3 cellular contexts compared by ENCODE assay signal in the genomic region with DNA sequence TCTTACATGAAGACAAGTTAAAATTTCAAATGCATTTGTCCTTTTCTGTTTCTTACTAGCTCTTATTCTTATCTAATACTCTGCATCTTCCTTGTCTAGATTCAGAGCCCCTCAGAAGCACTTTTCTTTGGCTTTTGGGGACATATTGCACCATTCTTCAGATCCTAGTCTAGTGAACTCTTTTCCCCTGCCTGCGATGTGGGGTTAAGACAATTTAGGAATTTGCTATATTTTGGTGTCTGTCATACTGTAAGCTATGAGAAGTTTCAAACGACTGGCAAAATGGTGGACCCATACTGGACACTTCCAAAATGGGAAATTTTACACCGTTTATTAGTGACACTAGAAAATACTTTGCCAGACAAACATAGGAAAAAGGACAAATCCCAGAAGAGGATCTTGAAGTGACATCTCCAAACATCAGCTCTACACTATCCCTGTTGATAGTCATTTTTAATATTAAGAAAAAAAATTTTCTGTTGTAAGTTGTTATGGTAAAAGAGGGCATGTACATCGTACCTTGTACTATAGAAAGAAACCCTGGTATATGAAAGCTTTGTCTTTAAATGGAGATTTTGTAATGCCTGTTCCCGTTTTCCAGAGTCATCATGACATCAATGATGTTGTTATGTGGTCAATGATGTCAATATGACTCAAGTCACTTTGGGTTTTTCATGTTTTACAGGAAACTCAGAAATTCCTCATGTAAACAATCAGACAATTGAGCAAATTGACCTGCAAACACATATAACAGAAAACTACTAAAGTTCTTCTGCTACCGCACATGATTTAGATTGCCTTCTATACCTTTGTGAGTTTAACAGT.
TF ChIP-seq lines count a peak whose summit lies in the region.

No MANE protein-coding gene starts in this region.

TF ChIP-seq in IMR-90, 13 proteins besides CTCF, POLR2A, EP300 and RAD21:
- TF ChIP-seq, protein P1, sequence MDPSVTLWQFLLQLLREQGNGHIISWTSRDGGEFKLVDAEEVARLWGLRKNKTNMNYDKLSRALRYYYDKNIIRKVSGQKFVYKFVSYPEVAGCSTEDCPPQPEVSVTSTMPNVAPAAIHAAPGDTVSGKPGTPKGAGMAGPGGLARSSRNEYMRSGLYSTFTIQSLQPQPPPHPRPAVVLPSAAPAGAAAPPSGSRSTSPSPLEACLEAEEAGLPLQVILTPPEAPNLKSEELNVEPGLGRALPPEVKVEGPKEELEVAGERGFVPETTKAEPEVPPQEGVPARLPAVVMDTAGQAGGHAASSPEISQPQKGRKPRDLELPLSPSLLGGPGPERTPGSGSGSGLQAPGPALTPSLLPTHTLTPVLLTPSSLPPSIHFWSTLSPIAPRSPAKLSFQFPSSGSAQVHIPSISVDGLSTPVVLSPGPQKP (IDR thresholded peaks at IDR 0.05; ENCODE audit: borderline replicate concordance, low read depth, low read length): no peak
- TF ChIP-seq MAZ (IDR thresholded peaks at IDR 0.05; ENCODE audit: borderline replicate concordance, low read depth, low read length) (no peak), NFE2L2 (IDR thresholded peaks at IDR 0.05; ENCODE audit: low read depth, low read length) (peak; percentile 98), SMC3 (IDR thresholded peaks at IDR 0.05; ENCODE audit: low read depth, low read length) (no peak), RCOR1 (IDR thresholded peaks at IDR 0.05; ENCODE audit: insufficient replicate concordance, low read length) (no peak), BHLHE40 (IDR thresholded peaks at IDR 0.05; ENCODE audit: low read depth, low read length) (no peak), CHD1 (IDR thresholded peaks at IDR 0.05; ENCODE audit: low read depth, low read length) (no peak), RFX5 (IDR thresholded peaks at IDR 0.05; ENCODE audit: low read depth, low read length) (no peak), CEBPB (IDR thresholded peaks at IDR 0.05; ENCODE audit: low read depth, low read length) (peak; percentile 84), FOS (IDR thresholded peaks at IDR 0.05; ENCODE audit: low read depth, low read length) (peak; percentile 81), MXI1 (IDR thresholded peaks at IDR 0.05; ENCODE audit: borderline replicate concordance, low read depth, low read length) (no peak), MAFK (IDR thresholded peaks at IDR 0.05; ENCODE audit: low read depth, low read length) (peak; percentile 71)
- TF ChIP-seq, protein P2, sequence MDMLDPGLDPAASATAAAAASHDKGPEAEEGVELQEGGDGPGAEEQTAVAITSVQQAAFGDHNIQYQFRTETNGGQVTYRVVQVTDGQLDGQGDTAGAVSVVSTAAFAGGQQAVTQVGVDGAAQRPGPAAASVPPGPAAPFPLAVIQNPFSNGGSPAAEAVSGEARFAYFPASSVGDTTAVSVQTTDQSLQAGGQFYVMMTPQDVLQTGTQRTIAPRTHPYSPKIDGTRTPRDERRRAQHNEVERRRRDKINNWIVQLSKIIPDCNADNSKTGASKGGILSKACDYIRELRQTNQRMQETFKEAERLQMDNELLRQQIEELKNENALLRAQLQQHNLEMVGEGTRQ (IDR thresholded peaks at IDR 0.05; ENCODE audit: low read depth, low read length): no peak

TF ChIP-seq in K562, 482 proteins besides CTCF, POLR2A, EP300 and RAD21 (continues in another document):
- TF ChIP-seq ZBTB1 (CRISPR knock-in tag; IDR thresholded peaks at IDR 0.05; ENCODE audit: borderline replicate concordance, low read depth) (no peak), MAFG (tag; conservative IDR thresholded peaks at IDR 0.05) (peak; percentile 55), ZNF316 (IDR thresholded peaks at IDR 0.05) (no peak), LCOR (CRISPR knock-in tag; IDR thresholded peaks at IDR 0.05) (no peak), TAF7 (tag; IDR thresholded peaks at IDR 0.05) (no peak), TRIM28 (IDR thresholded peaks at IDR 0.05) (no peak), FOXM1 (IDR thresholded peaks at IDR 0.05; ENCODE audit: low read depth) (no peak), FOXM1 (CRISPR knock-in tag; IDR thresholded peaks at IDR 0.05; ENCODE audit: low read depth) (no peak), CREM (IDR thresholded peaks at IDR 0.05; ENCODE audit: low read depth) (peak; percentile 61), FIP1L1 (IDR thresholded peaks at IDR 0.05; ENCODE audit: low read depth, low read length, poor library complexity, severe bottlenecking) (no peak), HIVEP1 (CRISPR knock-in tag; IDR thresholded peaks at IDR 0.05) (no peak), KAT2B (IDR thresholded peaks at IDR 0.05; ENCODE audit: low read depth, low read length) (no peak)
- TF ChIP-seq, protein P3, sequence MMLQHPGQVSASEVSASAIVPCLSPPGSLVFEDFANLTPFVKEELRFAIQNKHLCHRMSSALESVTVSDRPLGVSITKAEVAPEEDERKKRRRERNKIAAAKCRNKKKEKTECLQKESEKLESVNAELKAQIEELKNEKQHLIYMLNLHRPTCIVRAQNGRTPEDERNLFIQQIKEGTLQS (IDR thresholded peaks at IDR 0.05): peak; percentile 32; the same call in 1 of the 2 replicates
- TF ChIP-seq, protein P3 (CRISPR knock-in tag; conservative IDR thresholded peaks at IDR 0.05): no peak
- TF ChIP-seq, protein P4, sequence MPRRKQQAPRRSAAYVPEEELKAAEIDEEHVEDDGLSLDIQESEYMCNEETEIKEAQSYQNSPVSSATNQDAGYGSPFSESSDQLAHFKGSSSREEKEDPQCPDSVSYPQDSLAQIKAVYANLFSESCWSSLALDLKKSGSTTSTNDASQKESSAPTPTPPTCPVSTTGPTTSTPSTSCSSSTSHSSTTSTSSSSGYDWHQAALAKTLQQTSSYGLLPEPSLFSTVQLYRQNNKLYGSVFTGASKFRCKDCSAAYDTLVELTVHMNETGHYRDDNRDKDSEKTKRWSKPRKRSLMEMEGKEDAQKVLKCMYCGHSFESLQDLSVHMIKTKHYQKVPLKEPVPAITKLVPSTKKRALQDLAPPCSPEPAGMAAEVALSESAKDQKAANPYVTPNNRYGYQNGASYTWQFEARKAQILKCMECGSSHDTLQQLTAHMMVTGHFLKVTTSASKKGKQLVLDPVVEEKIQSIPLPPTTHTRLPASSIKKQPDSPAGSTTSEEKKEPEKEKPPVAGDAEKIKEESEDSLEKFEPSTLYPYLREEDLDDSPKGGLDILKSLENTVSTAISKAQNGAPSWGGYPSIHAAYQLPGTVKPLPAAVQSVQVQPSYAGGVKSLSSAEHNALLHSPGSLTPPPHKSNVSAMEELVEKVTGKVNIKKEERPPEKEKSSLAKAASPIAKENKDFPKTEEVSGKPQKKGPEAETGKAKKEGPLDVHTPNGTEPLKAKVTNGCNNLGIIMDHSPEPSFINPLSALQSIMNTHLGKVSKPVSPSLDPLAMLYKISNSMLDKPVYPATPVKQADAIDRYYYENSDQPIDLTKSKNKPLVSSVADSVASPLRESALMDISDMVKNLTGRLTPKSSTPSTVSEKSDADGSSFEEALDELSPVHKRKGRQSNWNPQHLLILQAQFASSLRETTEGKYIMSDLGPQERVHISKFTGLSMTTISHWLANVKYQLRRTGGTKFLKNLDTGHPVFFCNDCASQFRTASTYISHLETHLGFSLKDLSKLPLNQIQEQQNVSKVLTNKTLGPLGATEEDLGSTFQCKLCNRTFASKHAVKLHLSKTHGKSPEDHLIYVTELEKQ (CRISPR knock-in tag; IDR thresholded peaks at IDR 0.05): no peak
- TF ChIP-seq, protein P5, sequence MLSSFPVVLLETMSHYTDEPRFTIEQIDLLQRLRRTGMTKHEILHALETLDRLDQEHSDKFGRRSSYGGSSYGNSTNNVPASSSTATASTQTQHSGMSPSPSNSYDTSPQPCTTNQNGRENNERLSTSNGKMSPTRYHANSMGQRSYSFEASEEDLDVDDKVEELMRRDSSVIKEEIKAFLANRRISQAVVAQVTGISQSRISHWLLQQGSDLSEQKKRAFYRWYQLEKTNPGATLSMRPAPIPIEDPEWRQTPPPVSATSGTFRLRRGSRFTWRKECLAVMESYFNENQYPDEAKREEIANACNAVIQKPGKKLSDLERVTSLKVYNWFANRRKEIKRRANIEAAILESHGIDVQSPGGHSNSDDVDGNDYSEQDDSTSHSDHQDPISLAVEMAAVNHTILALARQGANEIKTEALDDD (IDR thresholded peaks at IDR 0.05): no peak
- TF ChIP-seq, protein P6, sequence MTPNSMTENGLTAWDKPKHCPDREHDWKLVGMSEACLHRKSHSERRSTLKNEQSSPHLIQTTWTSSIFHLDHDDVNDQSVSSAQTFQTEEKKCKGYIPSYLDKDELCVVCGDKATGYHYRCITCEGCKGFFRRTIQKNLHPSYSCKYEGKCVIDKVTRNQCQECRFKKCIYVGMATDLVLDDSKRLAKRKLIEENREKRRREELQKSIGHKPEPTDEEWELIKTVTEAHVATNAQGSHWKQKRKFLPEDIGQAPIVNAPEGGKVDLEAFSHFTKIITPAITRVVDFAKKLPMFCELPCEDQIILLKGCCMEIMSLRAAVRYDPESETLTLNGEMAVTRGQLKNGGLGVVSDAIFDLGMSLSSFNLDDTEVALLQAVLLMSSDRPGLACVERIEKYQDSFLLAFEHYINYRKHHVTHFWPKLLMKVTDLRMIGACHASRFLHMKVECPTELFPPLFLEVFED (CRISPR knock-in tag; conservative IDR thresholded peaks at IDR 0.05): no peak

TF ChIP-seq in SK-N-SH, 30 proteins besides CTCF, POLR2A, EP300 and RAD21:
- TF ChIP-seq RXRA (IDR thresholded peaks at IDR 0.05; ENCODE audit: borderline replicate concordance, low read depth): no peak
- TF ChIP-seq, protein P7, sequence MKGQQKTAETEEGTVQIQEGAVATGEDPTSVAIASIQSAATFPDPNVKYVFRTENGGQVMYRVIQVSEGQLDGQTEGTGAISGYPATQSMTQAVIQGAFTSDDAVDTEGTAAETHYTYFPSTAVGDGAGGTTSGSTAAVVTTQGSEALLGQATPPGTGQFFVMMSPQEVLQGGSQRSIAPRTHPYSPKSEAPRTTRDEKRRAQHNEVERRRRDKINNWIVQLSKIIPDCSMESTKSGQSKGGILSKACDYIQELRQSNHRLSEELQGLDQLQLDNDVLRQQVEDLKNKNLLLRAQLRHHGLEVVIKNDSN (IDR thresholded peaks at IDR 0.05; ENCODE audit: borderline replicate concordance, low read depth): no peak
- TF ChIP-seq POLR2AphosphoS5 (IDR thresholded peaks at IDR 0.05; ENCODE audit: low read depth, low read length): no peak
- no peak for TF ChIP-seq MXI1 (IDR thresholded peaks at IDR 0.05; ENCODE audit: low read depth, low read length)
- no peak for TF ChIP-seq CHD2 (IDR thresholded peaks at IDR 0.05; ENCODE audit: low read length, partially characterized antibody)
- TF ChIP-seq JUND (IDR thresholded peaks at IDR 0.05): no peak
